In the genomic region with DNA sequence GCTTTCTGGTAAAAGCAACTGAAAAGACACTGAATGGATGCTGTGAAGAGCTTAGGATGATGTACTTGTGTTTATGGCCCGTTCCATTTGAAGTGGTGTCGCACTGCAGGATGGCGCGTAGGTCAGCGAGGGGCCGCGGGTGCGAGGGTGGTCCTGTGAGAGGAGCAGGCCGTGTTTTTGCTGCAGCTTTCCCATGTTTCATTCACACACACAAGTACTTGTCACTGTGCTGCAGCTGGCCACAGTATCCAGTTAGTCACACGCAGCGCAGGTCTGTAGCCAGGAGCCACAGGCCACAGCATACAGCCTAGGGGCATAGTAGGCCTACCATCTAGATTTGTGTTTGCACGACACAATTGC, we compare ENCODE assay signal across 16 cellular contexts.
"Had no signal": no experiment of that assay in that cellular context is flagged by ENCODE, and none has a peak within 500 bp of the region (broad histone marks: within the 10 kb centered on the region; RNA-seq: fewer than 3 reads in every experiment).

No MANE protein-coding gene starts in this region.

- H3K27me3 ChIP-seq: body of pancreas, dorsolateral prefrontal cortex, esophagus squamous epithelium, gastrocnemius medialis had no signal

- DNase-seq: activated B cell treated with CpG ODN at 0.5 μM for 24 hours; activated CD4-positive, alpha-beta memory T cell treated with anti-CD3 and anti-CD28 coated beads for 36 hours; activated CD4-positive, alpha-beta T cell treated with anti-CD3 and anti-CD28 coated beads for 48 hours; activated gamma-delta T cell treated with Interleukin-2 at 50 U/mL for 16 hours; anterior cingulate cortex; body of pancreas; caudate nucleus; esophagus squamous epithelium; gastrocnemius medialis; hypothalamus; occipital lobe; stimulated activated CD4-positive, alpha-beta T cell treated with anti-CD3 and anti-CD28 coated beads, Interleukin-4, amount 100 ng/mL, for 24 hours; stimulated activated naive CD4-positive, alpha-beta T cell treated with Interleukin-2 at 50 U/mL for 16 hours; T1000 had no signal

- FAIRE-seq: colon had no signal

- H3K4me3 ChIP-seq: body of pancreas, dorsolateral prefrontal cortex, esophagus squamous epithelium, gastrocnemius medialis had no signal

- H3K4me1 ChIP-seq: body of pancreas, esophagus squamous epithelium, gastrocnemius medialis had no signal

- H3K9me3 ChIP-seq: body of pancreas, esophagus squamous epithelium, gastrocnemius medialis had no signal

- H3K27ac ChIP-seq: body of pancreas, dorsolateral prefrontal cortex, esophagus squamous epithelium, gastrocnemius medialis had no signal
